ENCODE assay signal across 11 cellular contexts in the genomic region with DNA sequence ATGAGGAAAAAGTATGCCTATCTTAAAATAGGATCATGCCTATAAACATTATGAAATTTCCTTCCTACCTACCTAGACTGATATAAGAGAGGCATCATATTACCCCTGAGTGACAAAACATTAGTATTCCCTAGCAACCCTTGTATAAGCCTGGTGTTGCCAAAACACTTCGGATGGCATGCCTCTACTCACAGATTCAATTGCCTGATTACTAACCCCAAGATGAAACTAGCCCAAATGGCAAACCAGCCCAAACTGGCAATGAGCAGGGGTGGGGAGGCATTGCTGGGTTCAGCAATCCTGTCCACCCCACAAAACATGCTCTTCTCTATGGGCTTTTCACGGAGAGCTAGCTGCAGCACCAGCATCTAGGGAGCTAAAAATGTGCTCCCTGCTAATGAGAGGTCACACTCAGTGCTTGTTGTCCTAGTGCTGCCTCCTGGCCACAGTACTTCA. TPM values are rescaled to one million over a fixed set of nuclear protein-coding genes. Genes with fewer than 3 reads are reported as not detected.
A peak's percentile ranks its signal among the peaks of the same experiment; 100 is the strongest.
DNase-seq lines count a peak whose midpoint lies in the region; ATAC-seq and TF ChIP-seq lines count a peak whose summit lies in the region.
"Had no signal": no experiment of that assay in that cellular context is flagged by ENCODE, and none has a peak within 500 bp of the region (broad histone marks: within the 10 kb centered on the region; RNA-seq: fewer than 3 reads in every experiment).

No MANE protein-coding gene starts in this region.

- intact Hi-C loops in PC-9 (cut with micrococcal nuclease; ENCODE audit: unreplicated experiment): loop anchor here (1.0 kb wide), 1 partner anchor 14 kb away; no protein-coding TSS in a partner anchor
- intact Hi-C loops in psoas muscle (cut with DNase I): loop anchor here in 1 of 2 donors (10.0 kb wide), 1 partner anchor 195 kb away; the partner anchor contains the start of gene AGL

- TF ChIP-seq CTCF in PC-9 (conservative IDR thresholded peaks at IDR 0.05) (no peak), foreskin fibroblast (IDR thresholded peaks at IDR 0.05; ENCODE audit: low read depth, low read length) (no peak), psoas muscle (IDR thresholded peaks at IDR 0.05) (no peak)

- H3K4me3 ChIP-seq in PC-9: no peak overlapping the region; the same call in 1 of the 2 replicates
- no peak overlapping the region for H3K4me3 ChIP-seq in foreskin fibroblast (ENCODE audit: low read depth in 1 of 2, low read length in 2 of 2)
- H3K4me3 ChIP-seq in psoas muscle: peak overlapping the region; percentile 27

- DNase-seq in Daoy (ENCODE audit: low read depth): peak; percentile 79
- peak; percentile 74 to 100 for DNase-seq in PC-9
- DNase-seq in foreskin fibroblast: peak; percentile 31 to 41
- no peak for DNase-seq in psoas muscle
- DNase-seq in ACHN: no peak
- DNase-seq in KBM-7: no peak
- DNase-seq in NCI-H774 (lab: John Stamatoyannopoulos, UW): no peak
- DNase-seq: activated naive CD8-positive, alpha-beta T cell treated with anti-CD3 and anti-CD28 coated beads, Interleukin-2, amount 50 U/mL, for 24 hours; naive thymus-derived CD8-positive, alpha-beta T cell; NCI-H526 treated with DMSO at 0.1 percent for 48 hours had no signal

- H3K79me2 ChIP-seq in PC-9 (ENCODE audit: low read depth): no peaks in the 10 kb centered on the region

- H4K20me1 ChIP-seq in PC-9 (ENCODE audit: insufficient read depth): no peaks in the 10 kb centered on the region

- H3K27me3 ChIP-seq in PC-9 (ENCODE audit: insufficient read depth, low read depth) (no peaks in the 10 kb centered on the region), psoas muscle (ENCODE audit: insufficient read depth in 3 of 3, low read length in 2 of 3) (no peaks in the 10 kb centered on the region)

- in situ Hi-C loops in ACHN (cut with HindIII; ENCODE audit: low pct_ligation_motif_present, low pct_unique_long_range_greater_than_20kb, low sequenced_read_pairs): no loop called here
- in situ Hi-C loops in KBM-7 (cut with MboI; ENCODE audit: low pct_unique_long_range_greater_than_20kb, low sequenced_read_pairs): no loop called here

- peak; percentile 60 to 72 (median 67) for ATAC-seq in psoas muscle
- no peak for ATAC-seq in GM18517 (IDR thresholded peaks at IDR 0.05; ENCODE audit: unreplicated experiment)
- ATAC-seq: activated naive CD8-positive, alpha-beta T cell treated with anti-CD3 and anti-CD28 coated beads, Interleukin-2, amount 50 U/mL, for 24 hours; naive thymus-derived CD8-positive, alpha-beta T cell had no signal

- H3K27ac ChIP-seq in PC-9 (peak overlapping the region; percentile 81), psoas muscle (peak overlapping the region; percentile 92)

- CTCF ChIA-PET in PC-9 (lab: Charles Lee): no interaction called here

- H3K9me2 ChIP-seq in PC-9 (ENCODE audit: insufficient read depth): no peaks in the 10 kb centered on the region

- POLR2A ChIA-PET in PC-9 (lab: Charles Lee; ENCODE audit: unreplicated experiment): interaction anchor here (0.6 kb wide), 1 partner anchor 14 kb away, joined by 4 read pairs; no protein-coding TSS in a partner anchor

- BruUV-seq in PC-9 (replicated peaks; lab: Mats Ljungman, UMichigan): no TSS peak

- H3K4me1 ChIP-seq in PC-9 (replicated peaks; ENCODE audit: insufficient read depth) (peaks cover 63% of the 10 kb centered on the region), psoas muscle (peaks cover 94% of the 10 kb centered on the region)

- H2AFZ ChIP-seq in PC-9: no peak overlapping the region

- H3K4me2 ChIP-seq in PC-9: peak overlapping the region; percentile 49

- peaks cover 39% of the 10 kb centered on the region for H3F3A ChIP-seq in PC-9 (ENCODE audit: insufficient read depth, low read depth)

- no peaks in the 10 kb centered on the region for H3K36me3 ChIP-seq in PC-9 (ENCODE audit: low read depth)
- peaks cover 0 to 25% of the 10 kb centered on the region in 2 donors for H3K36me3 ChIP-seq in psoas muscle (ENCODE audit: insufficient read depth in 1 of 2, low read depth in 1 of 2)

- H3K9me3 ChIP-seq in PC-9 (ENCODE audit: insufficient read depth, low read depth) (no peaks in the 10 kb centered on the region), psoas muscle (no peaks in the 10 kb centered on the region)

- WGBS in psoas muscle, 3 donors: 8 to 16% (median 16%) methylated on average over 2 of the region's 2 CpGs

RNA-seq across cellular contexts. Expression of gene PALMD, which starts 13.9 kb away (rescaled TPM):
- 2.7 and 4.2 TPM in 2 replicates for total RNA-seq in Daoy (2014; rRNA removed; shearing (Covaris generic))
- 0.68 and 1.2 TPM in 2 replicates for total RNA-seq in PC-9 (2021)
- 100 to 1,000 TPM in 3 of 4 donors, 10 to 100 TPM in 1; 46.2 to 219 (median 113) TPM for total RNA-seq in psoas muscle
- 100 to 1,000 TPM in 1 of 3 donors, 10 to 100 TPM in 2; 54.4 to 130 (median 59.4) TPM for polyA plus RNA-seq in psoas muscle
- total RNA-seq: naive thymus-derived CD8-positive, alpha-beta T cell had no signal
- polyA plus RNA-seq: naive thymus-derived CD8-positive, alpha-beta T cell had no signal

Comparison
In these comparisons a context has a peak if more than half of its experiments do, and no peak if none do; other contexts are left out.
1. DNase-seq: peak in Daoy (single experiment), PC-9 (2 of 2) and foreskin fibroblast (2 of 2); none in psoas muscle (0 of 2), ACHN (single experiment), KBM-7 (single experiment) and NCI-H774 (single experiment).